In genomic region chr7:139452948-139453672, GRCh38 we compare ENCODE assay signal across 14 cellular contexts. TPM values are rescaled to one million over a fixed set of nuclear protein-coding genes. Genes with fewer than 3 reads are reported as not detected.
DNase-seq lines count a peak whose midpoint lies in the region; ATAC-seq and TF ChIP-seq lines count a peak whose summit lies in the region.
"Had no signal": no experiment of that assay in that cellular context is flagged by ENCODE, and none has a peak within 500 bp of the region (broad histone marks: within the 10 kb centered on the region; RNA-seq: fewer than 3 reads in every experiment).

No MANE protein-coding gene starts in this region.

- no peaks in the 10 kb centered on the region for H3K27me3 ChIP-seq in WERI-Rb-1 (ENCODE audit: insufficient read depth, low read depth, severe bottlenecking)
- H3K27me3 ChIP-seq in aorta (ENCODE audit: control insufficient read depth in 1 of 2, insufficient read depth in 2 of 2, low read length in 1 of 2) = no peaks in the 10 kb centered on the region
- H3K27me3 ChIP-seq in mammary epithelial cell (ENCODE audit: insufficient read depth, low read length) = no peaks in the 10 kb centered on the region

- H3K4me1 ChIP-seq in aorta (ENCODE audit: control insufficient read depth in 1 of 2, insufficient read depth in 2 of 2, low read length in 2 of 2) (no peaks in the 10 kb centered on the region), mammary epithelial cell (ENCODE audit: insufficient read depth, low read length) (peaks cover 9% of the 10 kb centered on the region)

- intact Hi-C loops in aorta (cut with DNase I) (no loop called here), mammary epithelial cell (cut with micrococcal nuclease) (no loop called here)

- no TSS peak for BruUV-seq in mammary epithelial cell (replicated peaks; lab: Mats Ljungman, UMichigan)

- no peak overlapping the region for H2AFZ ChIP-seq in mammary epithelial cell (ENCODE audit: low read depth, low read length)

- H3K4me2 ChIP-seq in mammary epithelial cell (ENCODE audit: insufficient read depth, low read depth, low read length) = no peak overlapping the region

- H4K20me1 ChIP-seq in mammary epithelial cell (ENCODE audit: insufficient read depth, low read length) = no peaks in the 10 kb centered on the region

- H3K9ac ChIP-seq in mammary epithelial cell (ENCODE audit: insufficient read depth, low read length) = no peak overlapping the region

- dilution Hi-C loops in mammary epithelial cell (cut with HindIII; ENCODE audit: low sequenced_read_pairs) = no loop called here

- CTCF ChIA-PET in mammary epithelial cell (lab: Charles Lee; ENCODE audit: low non-redundant PET) = no interaction called here

- H3K36me3 ChIP-seq in WERI-Rb-1 (no peaks in the 10 kb centered on the region), aorta (ENCODE audit: control insufficient read depth in 1 of 2, insufficient read depth in 2 of 2, low read length in 1 of 2) (no peaks in the 10 kb centered on the region), mammary epithelial cell (ENCODE audit: insufficient read depth, low read length) (no peaks in the 10 kb centered on the region)

- no peak overlapping the region for H3K4me3 ChIP-seq in WERI-Rb-1 (ENCODE audit: low read depth, low read length)
- no peak overlapping the region for H3K4me3 ChIP-seq in fibroblast of the aortic adventitia (ENCODE audit: low read depth, low read length)
- no peak overlapping the region for H3K4me3 ChIP-seq in aorta (ENCODE audit: low read length in 2 of 2)
- no peak overlapping the region for H3K4me3 ChIP-seq in mammary epithelial cell (replicated peaks in 1 of 3; ENCODE audit: insufficient read depth in 1 of 3, low read depth in 2 of 3, low read length in 3 of 3)

- 24 to 25% methylated on average over 12 of the region's 12 CpGs for WGBS in aorta, 2 donors
- 70% methylated on average over 9 of the region's 12 CpGs for WGBS in mammary epithelial cell (ENCODE audit: low coverage, missing lambda C conversion rate)

- in situ Hi-C loops in mammary epithelial cell (cut with MboI; ENCODE audit: low sequenced_read_pairs in 2 of 2) = no loop called here

- no peaks in the 10 kb centered on the region for H3K9me3 ChIP-seq in WERI-Rb-1 (ENCODE audit: severe bottlenecking)
- no peaks in the 10 kb centered on the region for H3K9me3 ChIP-seq in aorta (ENCODE audit: control insufficient read depth, low read length)
- no peaks in the 10 kb centered on the region for H3K9me3 ChIP-seq in mammary epithelial cell (replicated peaks; ENCODE audit: insufficient read depth, low read length)

- H3K79me2 ChIP-seq in mammary epithelial cell (ENCODE audit: insufficient read depth, low read length) = no peaks in the 10 kb centered on the region

- peak; percentile 32; the same call in 1 of the 2 replicates for TF ChIP-seq CTCF in WERI-Rb-1 (IDR thresholded peaks at IDR 0.05; ENCODE audit: low read depth, low read length)
- peak; percentile 23 for TF ChIP-seq CTCF in fibroblast of the aortic adventitia (IDR thresholded peaks at IDR 0.05; ENCODE audit: insufficient read depth, low read length)
- no peak for TF ChIP-seq CTCF in mammary epithelial cell (conservative IDR thresholded peaks at IDR 0.05 in 1 of 2, IDR thresholded peaks at IDR 0.05 in 1 of 2; ENCODE audit: extremely low read depth in 1 of 2, insufficient read depth in 1 of 2, low read depth in 1 of 2, low read length in 2 of 2)

- peak; percentile 43 for DNase-seq in DMS 273 (lab: John Stamatoyannopoulos, UW; ENCODE audit: unreplicated experiment)
- no peak for DNase-seq in DMS 273 treated with DMSO at 0.1 percent for 48 hours (lab: John Stamatoyannopoulos, UW)
- DNase-seq in WERI-Rb-1 = no peak
- peak; percentile 67 for DNase-seq in fibroblast of the aortic adventitia (ENCODE audit: low read depth)
- no peak for DNase-seq in aorta
- no peak for DNase-seq in mammary epithelial cell
- DNase-seq: activated B cell treated with CpG ODN at 0.5 μM for 24 hours, amniotic stem cell, DMS53, NCI-H146, NCI-H774 had no signal

- no peak overlapping the region for H3K27ac ChIP-seq in WERI-Rb-1
- H3K27ac ChIP-seq in aorta (ENCODE audit: low read depth in 1 of 2, low read length in 2 of 2) = peak overlapping the region; percentile 6 to 53
- no peak overlapping the region for H3K27ac ChIP-seq in mammary epithelial cell (ENCODE audit: insufficient read depth, low read depth, low read length)
- H3K27ac ChIP-seq: 22Rv1 had no signal

- peak; percentile 53 for ATAC-seq in aorta (ENCODE audit: low FRiP score)
- ATAC-seq in HG03039 (IDR thresholded peaks at IDR 0.05; ENCODE audit: unreplicated experiment) = no peak
- ATAC-seq in GM19351 (IDR thresholded peaks at IDR 0.05; ENCODE audit: unreplicated experiment) = no peak

RNA-seq across cellular contexts. Expression of gene KLRG2, which starts 30.4 kb away (rescaled TPM):
- total RNA-seq in fibroblast of the aortic adventitia (ENCODE audit: low replicate concordance) (not detected in 2 replicates), aorta (not detected), mammary epithelial cell (1 to 10 TPM in 1 of 2 donors, under 1 TPM in 1; 0.89 to 1.0 TPM)
- polyA plus RNA-seq in aorta (not detected), mammary epithelial cell (0.29 TPM)
- polyA minus RNA-seq in mammary epithelial cell = not detected
- total RNA-seq: activated B cell treated with CpG ODN at 0.5 μM for 24 hours had no signal

Comparison
In these comparisons a context has a peak if more than half of its experiments do, and no peak if none do; other contexts are left out.
1. DNase-seq: peak in DMS 273 (single experiment) and fibroblast of the aortic adventitia (single experiment); none in DMS 273 treated with DMSO at 0.1 percent for 48 hours (single experiment), WERI-Rb-1 (single experiment), aorta (0 of 2) and mammary epithelial cell (single experiment).
2. H3K27ac ChIP-seq: peak in aorta (2 of 2); none in WERI-Rb-1 (single experiment) and mammary epithelial cell (single experiment).
3. CTCF ChIP-seq: peak in WERI-Rb-1 (single experiment) and fibroblast of the aortic adventitia (single experiment); none in mammary epithelial cell (0 of 2).